1 cellular context compared by ENCODE assay signal in the genomic region with DNA sequence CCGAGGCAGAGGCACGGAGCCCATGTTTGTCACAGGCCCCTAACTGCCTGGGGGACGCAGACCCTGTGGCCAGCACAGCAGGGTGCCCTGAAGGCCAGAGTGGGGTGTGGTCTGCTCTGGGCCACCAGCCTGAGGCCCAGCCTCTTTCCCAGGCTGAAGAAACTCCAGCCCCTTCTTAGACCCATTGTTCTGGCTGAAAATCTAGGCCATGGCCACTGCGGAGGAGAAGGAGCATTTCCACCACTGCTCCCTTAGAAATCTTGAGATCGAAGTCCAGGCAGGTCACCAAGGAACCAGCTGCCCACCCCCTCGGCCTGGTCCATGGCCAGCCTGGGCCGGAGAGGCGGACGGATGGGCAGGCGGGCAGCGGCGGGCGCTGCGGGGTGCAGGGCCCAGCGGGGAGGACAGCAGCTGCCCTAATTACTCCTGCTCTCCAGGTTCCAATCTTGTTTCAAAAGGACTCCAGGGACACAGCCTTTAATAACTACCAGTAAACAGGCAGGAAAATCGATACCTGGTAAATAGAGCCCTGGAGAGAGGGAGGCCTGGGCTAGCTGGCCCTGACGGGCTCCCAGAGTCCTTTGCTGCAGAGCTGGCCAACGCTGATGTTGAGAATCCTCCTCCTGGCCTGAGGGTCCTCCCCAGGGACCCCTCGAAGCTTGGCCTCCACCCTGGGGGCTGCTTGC.
TF ChIP-seq lines count a peak whose summit lies in the region.

No MANE protein-coding gene starts in this region.

TF ChIP-seq in HepG2, 621 proteins besides CTCF, POLR2A, EP300 and RAD21 (continued from another document and continues in another):
- no peak for TF ChIP-seq ATF4 (CRISPR knock-in tag; IDR thresholded peaks at IDR 0.05)
- no peak for TF ChIP-seq ZNF160 (CRISPR knock-in tag; IDR thresholded peaks at IDR 0.05)
- no peak for TF ChIP-seq ZC3H13 (CRISPR knock-in tag; IDR thresholded peaks at IDR 0.05)
- TF ChIP-seq MBD4 (IDR thresholded peaks at IDR 0.05; ENCODE audit: borderline replicate concordance, low read length): no peak
- TF ChIP-seq ZNF614 (CRISPR knock-in tag; IDR thresholded peaks at IDR 0.05; ENCODE audit: borderline replicate concordance): 0 out of 2 replicates have a peak, but pooled peaks have one; percentile 16
- TF ChIP-seq MAZ (IDR thresholded peaks at IDR 0.05; ENCODE audit: borderline replicate concordance, low read depth, low read length): no peak
- no peak for TF ChIP-seq MAZ (CRISPR knock-in tag; IDR thresholded peaks at IDR 0.05; ENCODE audit: low read depth)
- TF ChIP-seq ZNF878 (CRISPR knock-in tag; IDR thresholded peaks at IDR 0.05): no peak
- no peak for TF ChIP-seq ZNF879 (CRISPR knock-in tag; IDR thresholded peaks at IDR 0.05)
- no peak for TF ChIP-seq NRL (CRISPR knock-in tag; IDR thresholded peaks at IDR 0.05; ENCODE audit: borderline replicate concordance)
- TF ChIP-seq, protein P1, sequence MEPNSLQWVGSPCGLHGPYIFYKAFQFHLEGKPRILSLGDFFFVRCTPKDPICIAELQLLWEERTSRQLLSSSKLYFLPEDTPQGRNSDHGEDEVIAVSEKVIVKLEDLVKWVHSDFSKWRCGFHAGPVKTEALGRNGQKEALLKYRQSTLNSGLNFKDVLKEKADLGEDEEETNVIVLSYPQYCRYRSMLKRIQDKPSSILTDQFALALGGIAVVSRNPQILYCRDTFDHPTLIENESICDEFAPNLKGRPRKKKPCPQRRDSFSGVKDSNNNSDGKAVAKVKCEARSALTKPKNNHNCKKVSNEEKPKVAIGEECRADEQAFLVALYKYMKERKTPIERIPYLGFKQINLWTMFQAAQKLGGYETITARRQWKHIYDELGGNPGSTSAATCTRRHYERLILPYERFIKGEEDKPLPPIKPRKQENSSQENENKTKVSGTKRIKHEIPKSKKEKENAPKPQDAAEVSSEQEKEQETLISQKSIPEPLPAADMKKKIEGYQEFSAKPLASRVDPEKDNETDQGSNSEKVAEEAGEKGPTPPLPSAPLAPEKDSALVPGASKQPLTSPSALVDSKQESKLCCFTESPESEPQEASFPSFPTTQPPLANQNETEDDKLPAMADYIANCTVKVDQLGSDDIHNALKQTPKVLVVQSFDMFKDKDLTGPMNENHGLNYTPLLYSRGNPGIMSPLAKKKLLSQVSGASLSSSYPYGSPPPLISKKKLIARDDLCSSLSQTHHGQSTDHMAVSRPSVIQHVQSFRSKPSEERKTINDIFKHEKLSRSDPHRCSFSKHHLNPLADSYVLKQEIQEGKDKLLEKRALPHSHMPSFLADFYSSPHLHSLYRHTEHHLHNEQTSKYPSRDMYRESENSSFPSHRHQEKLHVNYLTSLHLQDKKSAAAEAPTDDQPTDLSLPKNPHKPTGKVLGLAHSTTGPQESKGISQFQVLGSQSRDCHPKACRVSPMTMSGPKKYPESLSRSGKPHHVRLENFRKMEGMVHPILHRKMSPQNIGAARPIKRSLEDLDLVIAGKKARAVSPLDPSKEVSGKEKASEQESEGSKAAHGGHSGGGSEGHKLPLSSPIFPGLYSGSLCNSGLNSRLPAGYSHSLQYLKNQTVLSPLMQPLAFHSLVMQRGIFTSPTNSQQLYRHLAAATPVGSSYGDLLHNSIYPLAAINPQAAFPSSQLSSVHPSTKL (CRISPR knock-in tag; IDR thresholded peaks at IDR 0.05): peak; percentile 39; the same call in 1 of the 2 replicates
- TF ChIP-seq ZFP36L1 (CRISPR knock-in tag; IDR thresholded peaks at IDR 0.05): no peak
- 0 out of 2 replicates have a peak, but pooled peaks have one; percentile 50 for TF ChIP-seq HNF1B (CRISPR knock-in tag; IDR thresholded peaks at IDR 0.05)
- TF ChIP-seq ZNF747 (CRISPR knock-in tag; IDR thresholded peaks at IDR 0.05; ENCODE audit: borderline replicate concordance): no peak
- no peak for TF ChIP-seq PAWR (CRISPR knock-in tag; IDR thresholded peaks at IDR 0.05; ENCODE audit: borderline replicate concordance)
- TF ChIP-seq MNT (IDR thresholded peaks at IDR 0.05): no peak
- 0 out of 2 replicates have a peak, but pooled peaks have one; percentile 18 for TF ChIP-seq ZBTB38 (CRISPR knock-in tag; IDR thresholded peaks at IDR 0.05)
- TF ChIP-seq ZFP36L2 (CRISPR knock-in tag; IDR thresholded peaks at IDR 0.05): no peak
- peak; percentile 29; the same call in 1 of the 2 replicates for TF ChIP-seq SOX5 (CRISPR knock-in tag; IDR thresholded peaks at IDR 0.05; ENCODE audit: borderline replicate concordance)
- TF ChIP-seq TCF7 (IDR thresholded peaks at IDR 0.05; ENCODE audit: low read depth): no peak
- no peak for TF ChIP-seq U2AF1 (optimal IDR thresholded peaks at IDR 0.05; ENCODE audit: low read depth, low read length)
- TF ChIP-seq, protein P2, sequence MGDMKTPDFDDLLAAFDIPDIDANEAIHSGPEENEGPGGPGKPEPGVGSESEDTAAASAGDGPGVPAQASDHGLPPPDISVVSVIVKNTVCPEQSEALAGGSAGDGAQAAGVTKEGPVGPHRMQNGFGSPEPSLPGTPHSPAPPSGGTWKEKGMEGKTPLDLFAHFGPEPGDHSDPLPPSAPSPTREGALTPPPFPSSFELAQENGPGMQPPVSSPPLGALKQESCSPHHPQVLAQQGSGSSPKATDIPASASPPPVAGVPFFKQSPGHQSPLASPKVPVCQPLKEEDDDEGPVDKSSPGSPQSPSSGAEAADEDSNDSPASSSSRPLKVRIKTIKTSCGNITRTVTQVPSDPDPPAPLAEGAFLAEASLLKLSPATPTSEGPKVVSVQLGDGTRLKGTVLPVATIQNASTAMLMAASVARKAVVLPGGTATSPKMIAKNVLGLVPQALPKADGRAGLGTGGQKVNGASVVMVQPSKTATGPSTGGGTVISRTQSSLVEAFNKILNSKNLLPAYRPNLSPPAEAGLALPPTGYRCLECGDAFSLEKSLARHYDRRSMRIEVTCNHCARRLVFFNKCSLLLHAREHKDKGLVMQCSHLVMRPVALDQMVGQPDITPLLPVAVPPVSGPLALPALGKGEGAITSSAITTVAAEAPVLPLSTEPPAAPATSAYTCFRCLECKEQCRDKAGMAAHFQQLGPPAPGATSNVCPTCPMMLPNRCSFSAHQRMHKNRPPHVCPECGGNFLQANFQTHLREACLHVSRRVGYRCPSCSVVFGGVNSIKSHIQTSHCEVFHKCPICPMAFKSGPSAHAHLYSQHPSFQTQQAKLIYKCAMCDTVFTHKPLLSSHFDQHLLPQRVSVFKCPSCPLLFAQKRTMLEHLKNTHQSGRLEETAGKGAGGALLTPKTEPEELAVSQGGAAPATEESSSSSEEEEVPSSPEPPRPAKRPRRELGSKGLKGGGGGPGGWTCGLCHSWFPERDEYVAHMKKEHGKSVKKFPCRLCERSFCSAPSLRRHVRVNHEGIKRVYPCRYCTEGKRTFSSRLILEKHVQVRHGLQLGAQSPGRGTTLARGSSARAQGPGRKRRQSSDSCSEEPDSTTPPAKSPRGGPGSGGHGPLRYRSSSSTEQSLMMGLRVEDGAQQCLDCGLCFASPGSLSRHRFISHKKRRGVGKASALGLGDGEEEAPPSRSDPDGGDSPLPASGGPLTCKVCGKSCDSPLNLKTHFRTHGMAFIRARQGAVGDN (CRISPR knock-in tag; IDR thresholded peaks at IDR 0.05): peak; percentile 90
- no peak for TF ChIP-seq CHCHD3 (CRISPR knock-in tag; IDR thresholded peaks at IDR 0.05)
- TF ChIP-seq ZNF772 (CRISPR knock-in tag; IDR thresholded peaks at IDR 0.05): no peak
- TF ChIP-seq GTF2F1 (IDR thresholded peaks at IDR 0.05; ENCODE audit: low read length): no peak
- no peak for TF ChIP-seq SMARCC2 (IDR thresholded peaks at IDR 0.05)
- no peak for TF ChIP-seq CENPX (CRISPR knock-in tag; IDR thresholded peaks at IDR 0.05)
- 0 out of 2 replicates have a peak, but pooled peaks have one; percentile 23 for TF ChIP-seq ZNF501 (CRISPR knock-in tag; IDR thresholded peaks at IDR 0.05)
- TF ChIP-seq ZMYM4 (CRISPR knock-in tag; IDR thresholded peaks at IDR 0.05): peak; percentile 33; the same call in 1 of the 2 replicates
- TF ChIP-seq TSC22D2 (CRISPR knock-in tag; IDR thresholded peaks at IDR 0.05; ENCODE audit: borderline replicate concordance): no peak
- no peak for TF ChIP-seq ZNF713 (CRISPR knock-in tag; IDR thresholded peaks at IDR 0.05)
- TF ChIP-seq PRDM15 (CRISPR knock-in tag; IDR thresholded peaks at IDR 0.05): no peak
- no peak for TF ChIP-seq ZNF792 (CRISPR knock-in tag; IDR thresholded peaks at IDR 0.05)
- TF ChIP-seq, protein P3, sequence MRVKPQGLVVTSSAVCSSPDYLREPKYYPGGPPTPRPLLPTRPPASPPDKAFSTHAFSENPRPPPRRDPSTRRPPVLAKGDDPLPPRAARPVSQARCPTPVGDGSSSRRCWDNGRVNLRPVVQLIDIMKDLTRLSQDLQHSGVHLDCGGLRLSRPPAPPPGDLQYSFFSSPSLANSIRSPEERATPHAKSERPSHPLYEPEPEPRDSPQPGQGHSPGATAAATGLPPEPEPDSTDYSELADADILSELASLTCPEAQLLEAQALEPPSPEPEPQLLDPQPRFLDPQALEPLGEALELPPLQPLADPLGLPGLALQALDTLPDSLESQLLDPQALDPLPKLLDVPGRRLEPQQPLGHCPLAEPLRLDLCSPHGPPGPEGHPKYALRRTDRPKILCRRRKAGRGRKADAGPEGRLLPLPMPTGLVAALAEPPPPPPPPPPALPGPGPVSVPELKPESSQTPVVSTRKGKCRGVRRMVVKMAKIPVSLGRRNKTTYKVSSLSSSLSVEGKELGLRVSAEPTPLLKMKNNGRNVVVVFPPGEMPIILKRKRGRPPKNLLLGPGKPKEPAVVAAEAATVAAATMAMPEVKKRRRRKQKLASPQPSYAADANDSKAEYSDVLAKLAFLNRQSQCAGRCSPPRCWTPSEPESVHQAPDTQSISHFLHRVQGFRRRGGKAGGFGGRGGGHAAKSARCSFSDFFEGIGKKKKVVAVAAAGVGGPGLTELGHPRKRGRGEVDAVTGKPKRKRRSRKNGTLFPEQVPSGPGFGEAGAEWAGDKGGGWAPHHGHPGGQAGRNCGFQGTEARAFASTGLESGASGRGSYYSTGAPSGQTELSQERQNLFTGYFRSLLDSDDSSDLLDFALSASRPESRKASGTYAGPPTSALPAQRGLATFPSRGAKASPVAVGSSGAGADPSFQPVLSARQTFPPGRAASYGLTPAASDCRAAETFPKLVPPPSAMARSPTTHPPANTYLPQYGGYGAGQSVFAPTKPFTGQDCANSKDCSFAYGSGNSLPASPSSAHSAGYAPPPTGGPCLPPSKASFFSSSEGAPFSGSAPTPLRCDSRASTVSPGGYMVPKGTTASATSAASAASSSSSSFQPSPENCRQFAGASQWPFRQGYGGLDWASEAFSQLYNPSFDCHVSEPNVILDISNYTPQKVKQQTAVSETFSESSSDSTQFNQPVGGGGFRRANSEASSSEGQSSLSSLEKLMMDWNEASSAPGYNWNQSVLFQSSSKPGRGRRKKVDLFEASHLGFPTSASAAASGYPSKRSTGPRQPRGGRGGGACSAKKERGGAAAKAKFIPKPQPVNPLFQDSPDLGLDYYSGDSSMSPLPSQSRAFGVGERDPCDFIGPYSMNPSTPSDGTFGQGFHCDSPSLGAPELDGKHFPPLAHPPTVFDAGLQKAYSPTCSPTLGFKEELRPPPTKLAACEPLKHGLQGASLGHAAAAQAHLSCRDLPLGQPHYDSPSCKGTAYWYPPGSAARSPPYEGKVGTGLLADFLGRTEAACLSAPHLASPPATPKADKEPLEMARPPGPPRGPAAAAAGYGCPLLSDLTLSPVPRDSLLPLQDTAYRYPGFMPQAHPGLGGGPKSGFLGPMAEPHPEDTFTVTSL (CRISPR knock-in tag; IDR thresholded peaks at IDR 0.05; ENCODE audit: borderline replicate concordance): peak; percentile 60; the same call in 1 of the 2 replicates
